ENCODE assay signal across 1 cellular context in the genomic region with DNA sequence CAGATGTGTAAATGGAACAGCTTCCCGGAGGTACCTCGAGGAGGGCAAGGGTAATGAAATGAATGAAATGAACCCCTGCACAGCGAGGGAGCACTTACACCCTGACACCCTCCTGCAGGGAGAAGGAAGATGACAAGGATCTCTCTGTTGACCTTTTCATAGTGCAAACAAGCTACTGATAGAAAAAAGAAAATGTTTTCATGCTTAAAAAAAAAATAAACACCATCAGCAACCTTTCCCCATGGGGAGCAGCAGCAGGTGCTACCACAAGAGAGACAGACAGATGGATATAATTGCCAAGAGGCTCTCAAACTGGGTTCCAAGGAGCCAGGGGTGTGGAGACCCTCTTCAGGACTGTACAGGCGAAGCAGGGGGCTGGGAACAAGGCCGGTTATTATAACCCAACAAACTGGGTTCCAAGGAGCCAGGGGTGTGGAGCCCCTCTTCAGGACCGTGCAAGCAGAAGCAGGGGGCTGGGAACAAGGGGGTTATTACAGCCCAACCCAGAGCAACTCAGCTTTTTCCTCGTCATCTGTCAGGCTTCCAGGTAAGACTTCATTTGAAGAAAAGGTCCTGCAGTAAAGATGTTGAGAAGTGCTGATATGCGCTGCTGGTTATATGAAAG.
TF ChIP-seq lines count a peak whose summit lies in the region.

No MANE protein-coding gene starts in this region.

TF ChIP-seq in endothelial cell of umbilical vein, 7 proteins besides CTCF, POLR2A, EP300 and RAD21 (continued from another document):
- TF ChIP-seq, protein P1, sequence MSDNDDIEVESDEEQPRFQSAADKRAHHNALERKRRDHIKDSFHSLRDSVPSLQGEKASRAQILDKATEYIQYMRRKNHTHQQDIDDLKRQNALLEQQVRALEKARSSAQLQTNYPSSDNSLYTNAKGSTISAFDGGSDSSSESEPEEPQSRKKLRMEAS (IDR thresholded peaks at IDR 0.05; ENCODE audit: insufficient read depth, insufficient read length): no peak
- TF ChIP-seq JUN (IDR thresholded peaks at IDR 0.05; ENCODE audit: borderline replicate concordance, insufficient read depth, insufficient read length, low read depth): no peak
- no peak for TF ChIP-seq POLR2AphosphoS5 (IDR thresholded peaks at IDR 0.05; ENCODE audit: insufficient read depth, low read depth, low read length)
- TF ChIP-seq EZH2 (IDR thresholded peaks at IDR 0.05; ENCODE audit: borderline replicate concordance, low read depth, low read length, severe bottlenecking): no peak
